ENCODE assay signal across 13 cellular contexts in the genomic region with DNA sequence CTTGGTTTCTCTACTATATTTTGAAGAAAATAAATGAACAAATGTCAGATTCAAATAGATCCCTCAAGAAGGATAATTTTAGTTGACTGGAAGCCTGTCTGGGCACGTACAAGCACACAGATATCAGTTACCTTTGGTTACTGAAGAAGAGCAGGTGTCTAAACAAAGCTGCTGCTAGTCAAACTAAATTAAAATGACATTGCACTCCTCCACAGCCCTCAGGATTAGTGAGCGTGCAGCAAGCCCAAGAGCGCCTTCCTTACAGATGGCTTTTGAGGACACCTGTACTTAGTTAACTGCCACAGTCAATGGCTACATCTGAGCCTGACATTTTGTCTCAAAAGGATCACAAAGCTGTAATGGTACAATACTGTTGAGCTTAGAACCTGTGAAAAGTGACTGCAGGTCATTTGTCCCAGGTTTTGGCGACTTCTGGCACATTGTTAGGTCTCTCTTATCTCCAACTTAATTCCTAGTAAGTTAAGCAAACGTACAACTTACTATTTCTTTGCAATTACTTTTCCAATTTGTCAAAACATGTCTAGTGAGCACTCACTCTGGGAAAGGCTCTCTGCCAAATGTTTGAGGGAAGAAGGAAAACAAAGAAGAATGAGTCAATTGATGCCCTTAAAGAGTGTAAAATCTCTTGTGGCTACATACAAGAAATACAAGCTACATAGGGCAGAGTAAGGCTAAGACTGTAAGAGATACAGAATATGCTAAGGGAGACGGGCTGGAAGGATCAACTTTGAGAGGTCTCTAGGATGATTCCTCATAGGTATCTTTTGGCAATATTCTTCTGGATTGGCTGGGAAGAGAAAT. TPM values are rescaled to one million over a fixed set of nuclear protein-coding genes. Genes with fewer than 3 reads are reported as not detected.
DNase-seq lines count a peak whose midpoint lies in the region; ATAC-seq and TF ChIP-seq lines count a peak whose summit lies in the region.
"Had no signal": no experiment of that assay in that cellular context is flagged by ENCODE, and none has a peak within 500 bp of the region (broad histone marks: within the 10 kb centered on the region; RNA-seq: fewer than 3 reads in every experiment).

No MANE protein-coding gene starts in this region.

- peak; percentile 52 for DNase-seq in NCI-H1417 treated with DMSO at 0.1 percent for 48 hours (lab: John Stamatoyannopoulos, UW)
- DNase-seq in NCI-H526 (lab: John Stamatoyannopoulos, UW) = peak; percentile 81 to 82
- DNase-seq in mammary epithelial cell = peak; percentile 88
- DNase-seq in retinal pigment epithelial cell (ENCODE audit: low read depth) = peak; percentile 33
- no peak for DNase-seq in GM13976 (ENCODE audit: low spot score)
- DNase-seq: activated CD4-positive, alpha-beta T cell treated with anti-CD3 and anti-CD28 coated beads for 36 hours; CD8-positive, alpha-beta memory T cell; mucosa of descending colon; retina had no signal

- peak overlapping the region; percentile 2 for H2AFZ ChIP-seq in mammary epithelial cell (ENCODE audit: low read depth, low read length)

- no peaks in the 10 kb centered on the region for H4K20me1 ChIP-seq in mammary epithelial cell (ENCODE audit: insufficient read depth, low read length)

- peak overlapping the region; percentile 72 for H3K4me2 ChIP-seq in mammary epithelial cell (ENCODE audit: insufficient read depth, low read depth, low read length)

- H3K79me2 ChIP-seq in mammary epithelial cell (ENCODE audit: insufficient read depth, low read length) = no peaks in the 10 kb centered on the region

- H3K4me3 ChIP-seq in mammary epithelial cell (replicated peaks in 1 of 3; ENCODE audit: insufficient read depth in 1 of 3, low read depth in 2 of 3, low read length in 3 of 3) (no peak overlapping the region), retinal pigment epithelial cell (ENCODE audit: low read length) (no peak overlapping the region)
- H3K4me3 ChIP-seq: mucosa of descending colon, suprapubic skin had no signal

- H3K9ac ChIP-seq in mammary epithelial cell (ENCODE audit: insufficient read depth, low read length) = no peak overlapping the region

- peaks cover 15% of the 10 kb centered on the region for H3K4me1 ChIP-seq in mammary epithelial cell (ENCODE audit: insufficient read depth, low read length)

- CTCF ChIA-PET in mammary epithelial cell (lab: Charles Lee; ENCODE audit: low non-redundant PET) = interaction anchor here (0.6 kb wide), 1 partner anchor 288 kb away, joined by 3 read pairs; no protein-coding TSS in a partner anchor

- ATAC-seq in GM21360 (IDR thresholded peaks at IDR 0.05; ENCODE audit: unreplicated experiment) (no peak), GM21528 (IDR thresholded peaks at IDR 0.05; ENCODE audit: low FRiP score, unreplicated experiment) (no peak)
- ATAC-seq: activated CD4-positive, alpha-beta T cell treated with anti-CD3 and anti-CD28 coated beads for 36 hours; HCT116; mucosa of descending colon had no signal

- in situ Hi-C loops in mammary epithelial cell (cut with MboI; ENCODE audit: low sequenced_read_pairs in 2 of 2) = no loop called here
- in situ Hi-C loops in GM13976 (cut with MboI; ENCODE audit: low sequenced_read_pairs, unreplicated experiment) = no loop called here

- intact Hi-C loops in mammary epithelial cell (cut with micrococcal nuclease) = no loop called here

- no TSS peak for BruUV-seq in mammary epithelial cell (replicated peaks; lab: Mats Ljungman, UMichigan)

- dilution Hi-C loops in mammary epithelial cell (cut with HindIII; ENCODE audit: low sequenced_read_pairs) = no loop called here

- no peaks in the 10 kb centered on the region for H3K27me3 ChIP-seq in mammary epithelial cell (ENCODE audit: insufficient read depth, low read length)
- H3K27me3 ChIP-seq: suprapubic skin had no signal

- WGBS in mammary epithelial cell (ENCODE audit: low coverage, missing lambda C conversion rate) = 8% methylated on average over 6 of the region's 6 CpGs

- H3K36me3 ChIP-seq in mammary epithelial cell (ENCODE audit: insufficient read depth, low read length) = no peaks in the 10 kb centered on the region
- H3K36me3 ChIP-seq: suprapubic skin had no signal

- H3K27ac ChIP-seq in mammary epithelial cell (ENCODE audit: insufficient read depth, low read depth, low read length) = no peak overlapping the region
- H3K27ac ChIP-seq: suprapubic skin had no signal

- no peaks in the 10 kb centered on the region for H3K9me3 ChIP-seq in mammary epithelial cell (replicated peaks; ENCODE audit: insufficient read depth, low read length)
- H3K9me3 ChIP-seq: mucosa of descending colon, suprapubic skin had no signal

- TF ChIP-seq CTCF in mammary epithelial cell (conservative IDR thresholded peaks at IDR 0.05 in 1 of 2, IDR thresholded peaks at IDR 0.05 in 1 of 2; ENCODE audit: extremely low read depth in 1 of 2, insufficient read depth in 1 of 2, low read depth in 1 of 2, low read length in 2 of 2) = no peak
- TF ChIP-seq CTCF in retinal pigment epithelial cell (conservative IDR thresholded peaks at IDR 0.05; ENCODE audit: low read depth, low read length) = no peak
- TF ChIP-seq CTCF in GM13976 (IDR thresholded peaks at IDR 0.05; ENCODE audit: borderline replicate concordance, control extremely low read depth, extremely low read depth, insufficient read depth, missing control alignments) = no peak

RNA-seq across cellular contexts. Expression of a gene that starts 25.6 kb away (rescaled TPM):
- 10 to 100 TPM; 14.5 to 54.8 TPM for total RNA-seq in mammary epithelial cell
- 18.3 TPM for polyA plus RNA-seq in mammary epithelial cell
- 28.7 TPM for polyA minus RNA-seq in mammary epithelial cell
